Comparison of ENCODE assay signal across 1 cellular context in genomic region chr6:39021041-39021440, GRCh38.
TF ChIP-seq lines count a peak whose summit lies in the region.

No MANE protein-coding gene starts in this region.

TF ChIP-seq in WTC11, 78 proteins besides CTCF, POLR2A, EP300 and RAD21 (continued from another document):
- TF ChIP-seq ATF2 (CRISPR knock-in tag; IDR thresholded peaks at IDR 0.05; ENCODE audit: borderline replicate concordance, low read depth) (no peak), ZNF121 (CRISPR knock-in tag; IDR thresholded peaks at IDR 0.05) (no peak), ZNF416 (CRISPR knock-in tag; IDR thresholded peaks at IDR 0.05) (no peak)
